ENCODE assay signal across 1 cellular context in genomic region chr10:89369142-89370105, GRCh38.
TF ChIP-seq lines count a peak whose summit lies in the region.

No MANE protein-coding gene starts in this region.

TF ChIP-seq in H1, 55 proteins besides CTCF, POLR2A, EP300 and RAD21 (continued from another document):
- TF ChIP-seq TAF1 (IDR thresholded peaks at IDR 0.05; ENCODE audit: low read depth, low read length) (no peak), ATF3 (IDR thresholded peaks at IDR 0.05; ENCODE audit: insufficient read depth, low read depth, low read length) (no peak), RXRA (IDR thresholded peaks at IDR 0.05; ENCODE audit: insufficient read depth, low read depth, low read length) (no peak), RBBP5 (IDR thresholded peaks at IDR 0.05; ENCODE audit: borderline replicate concordance, low read depth, low read length) (no peak), CHD1 (IDR thresholded peaks at IDR 0.05; ENCODE audit: low read depth, low read length) (no peak), POU5F1 (IDR thresholded peaks at IDR 0.05; ENCODE audit: low read depth, low read length) (no peak)
TF ChIP-seq in H1: peak in this region for 0.
